17 cellular contexts compared by ENCODE assay signal in the genomic region with DNA sequence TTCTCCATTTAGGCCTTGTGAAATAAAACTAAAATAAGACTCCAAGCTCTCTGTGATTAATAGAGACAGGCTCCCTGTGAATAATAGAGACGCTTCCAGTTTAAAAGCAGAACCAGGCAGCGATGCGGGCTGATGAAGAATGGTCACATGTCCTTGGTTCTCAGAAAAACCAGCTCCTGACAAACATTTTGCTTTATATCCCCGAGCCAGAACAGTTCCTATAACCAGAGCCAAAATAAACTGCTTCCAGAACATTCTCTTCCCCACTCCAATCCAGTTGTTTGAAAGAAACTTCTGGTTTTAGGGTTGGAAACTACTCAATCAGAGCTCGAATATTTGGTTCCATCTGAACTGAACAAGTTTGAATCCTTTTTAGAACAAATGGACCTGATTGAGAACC.
DNase-seq lines count a peak whose midpoint lies in the region; ATAC-seq and TF ChIP-seq lines count a peak whose summit lies in the region.
"Had no signal": no experiment of that assay in that cellular context is flagged by ENCODE, and none has a peak within 500 bp of the region (broad histone marks: within the 10 kb centered on the region; RNA-seq: fewer than 3 reads in every experiment).

No MANE protein-coding gene starts in this region.

- peak overlapping the region; percentile 30; the same call in 1 of the 2 replicates for H3K4me3 ChIP-seq in GM23248
- H3K4me3 ChIP-seq in right cardiac atrium (ENCODE audit: low read length), result no peak overlapping the region
- H3K4me3 ChIP-seq in stomach, result no peak overlapping the region
- H3K4me3 ChIP-seq in HAP-1, result no peak overlapping the region
- H3K4me3 ChIP-seq: BLaER1 had no signal

- 19 to 20% methylated on average over 5 of the region's 5 CpGs for WGBS in GM23248 (ENCODE audit: low coverage in 1 of 2, low lambda C conversion rate in 2 of 2, missing lambda C conversion rate in 2 of 2), 2 experiments
- WGBS in right cardiac atrium, result 32% methylated on average over 5 of the region's 5 CpGs
- WGBS in stomach, 5 donors, result 26 to 45% (median 41%) methylated on average over 5 of the region's 5 CpGs

- peak overlapping the region; percentile 48 for H3K4me2 ChIP-seq in GM23248 (ENCODE audit: unreplicated experiment)

- intact Hi-C loops in right cardiac atrium (cut with DNase I) (no loop called here), stomach (cut with DNase I; ENCODE audit: low total_unique reads) (no loop called here)

- no peaks in the 10 kb centered on the region for H4K20me1 ChIP-seq in GM23248 (ENCODE audit: insufficient read depth)
- H4K20me1 ChIP-seq: BLaER1 had no signal

- H3K27ac ChIP-seq in GM23248 (no peak overlapping the region), caudate nucleus (ENCODE audit: low read depth, low read length) (peak overlapping the region; percentile 77), right cardiac atrium (ENCODE audit: low read length) (peak overlapping the region; percentile 43), stomach (peak overlapping the region in 4 of 5 donors; percentile 1 to 65 (median 42))
- H3K27ac ChIP-seq: BLaER1, brain microvascular endothelial cell, epithelial cell of prostate had no signal

- TF ChIP-seq POLR2A in stomach (IDR thresholded peaks at IDR 0.05), result no peak

- H3K4me1 ChIP-seq in GM23248 (ENCODE audit: insufficient read depth), result 0 out of 2 replicates have a peak, but pooled peaks cover 8% of the 10 kb centered on the region
- no peaks in the 10 kb centered on the region for H3K4me1 ChIP-seq in right cardiac atrium (ENCODE audit: control insufficient read depth, insufficient read depth, low read length)
- peaks cover 0 to 18% (median 8%) of the 10 kb centered on the region in 4 donors for H3K4me1 ChIP-seq in stomach
- no peaks in the 10 kb centered on the region for H3K4me1 ChIP-seq in HAP-1

- H3K9me2 ChIP-seq in GM23248 (ENCODE audit: insufficient read depth), result no peaks in the 10 kb centered on the region

- H3K9me3 ChIP-seq in GM23248 (ENCODE audit: low read depth) (no peaks in the 10 kb centered on the region), right cardiac atrium (ENCODE audit: control insufficient read depth, low read length) (no peaks in the 10 kb centered on the region), stomach (no peaks in the 10 kb centered on the region), HAP-1 (no peaks in the 10 kb centered on the region)
- H3K9me3 ChIP-seq: BLaER1 had no signal

- TF ChIP-seq EP300 in stomach (IDR thresholded peaks at IDR 0.05), result no peak

- peak overlapping the region; percentile 32 for H2AFZ ChIP-seq in GM23248

- DNase-seq in GM23248 (peak; percentile 23), caudate nucleus (lab: John Stamatoyannopoulos, UW) (peak in 2 of 61 donors; percentile 5 to 24), right cardiac atrium (peak; percentile 41 to 82 (median 68)), stomach (no peak), HAP-1 (ENCODE audit: low spot score in 2 of 2) (no peak), NK-92 (lab: John Stamatoyannopoulos, UW; ENCODE audit: unreplicated experiment) (no peak)
- DNase-seq: activated CD4-positive, alpha-beta T cell treated with anti-CD3 and anti-CD28 coated beads, Interleukin-2, amount 50 U/mL, for 48 hours; activated effector memory CD4-positive, alpha-beta T cell treated with anti-CD3 and anti-CD28 coated beads, Interleukin-2, amount 50 U/mL, for 16 hours; brain microvascular endothelial cell; NCI-H524; occipital lobe; RPMI8226; T-helper 2 cell had no signal

- ATAC-seq in right cardiac atrium (peak; percentile 94), HG02840 (IDR thresholded peaks at IDR 0.05; ENCODE audit: low FRiP score, unreplicated experiment) (no peak), HG03565 (IDR thresholded peaks at IDR 0.05; ENCODE audit: unreplicated experiment) (no peak)

- H3F3A ChIP-seq in GM23248 (ENCODE audit: insufficient read depth), result no peaks in the 10 kb centered on the region

- no peak for TF ChIP-seq CTCF in stomach (IDR thresholded peaks at IDR 0.05)

- H3K79me2 ChIP-seq in GM23248 (ENCODE audit: insufficient read depth), result no peaks in the 10 kb centered on the region

- H3K27me3 ChIP-seq in GM23248 (replicated peaks; ENCODE audit: insufficient read depth) (0 out of 2 replicates have a peak, but pooled peaks cover 6% of the 10 kb centered on the region), right cardiac atrium (ENCODE audit: control insufficient read depth, insufficient read depth) (no peaks in the 10 kb centered on the region), stomach (no peaks in the 10 kb centered on the region), HAP-1 (ENCODE audit: low read depth) (peaks cover 13% of the 10 kb centered on the region)
- H3K27me3 ChIP-seq: BLaER1, brain microvascular endothelial cell had no signal

- no peaks in the 10 kb centered on the region for H3K36me3 ChIP-seq in GM23248 (ENCODE audit: low read depth)
- H3K36me3 ChIP-seq in stomach, result no peaks in the 10 kb centered on the region
- H3K36me3 ChIP-seq in HAP-1 (replicated peaks), result no peaks in the 10 kb centered on the region
- H3K36me3 ChIP-seq: BLaER1, brain microvascular endothelial cell had no signal

- peak overlapping the region; percentile 33 for H3K9ac ChIP-seq in GM23248
- H3K9ac ChIP-seq: BLaER1 had no signal

- in situ Hi-C loops in GM23248 (cut with MboI) (no loop called here), HAP-1 (cut with MboI; ENCODE audit: low sequenced_read_pairs) (no loop called here)

Comparison
In these comparisons a context has a peak if more than half of its experiments do, and no peak if none do; other contexts are left out.
1. DNase-seq: peak in GM23248 (single experiment) and right cardiac atrium (3 of 3); none in stomach (single experiment), HAP-1 (0 of 2) and NK-92 (single experiment).
2. ATAC-seq: peak in right cardiac atrium (2 of 2); none in HG02840 (single experiment) and HG03565 (single experiment).